10 cellular contexts compared by ENCODE assay signal in genomic region chr10:126101744-126102143, GRCh38.
A peak's percentile ranks its signal among the peaks of the same experiment; 100 is the strongest.
DNase-seq lines count a peak whose midpoint lies in the region; ATAC-seq lines count a peak whose summit lies in the region.
"Had no signal": no experiment of that assay in that cellular context is flagged by ENCODE, and none has a peak within 500 bp of the region (broad histone marks: within the 10 kb centered on the region; RNA-seq: fewer than 3 reads in every experiment).

No MANE protein-coding gene starts in this region.

- DNase-seq in GDM1 (lab: John Stamatoyannopoulos, UW) (peak; percentile 45), SKM-1 treated with dmso at 0.1 percent for 144 hours (lab: John Stamatoyannopoulos, UW; ENCODE audit: unreplicated experiment) (peak; percentile 83), NCI-H1694 treated with DMSO at 0.1 percent for 48 hours (lab: John Stamatoyannopoulos, UW) (no peak), epidermal melanocyte (ENCODE audit: insufficient read length, low spot score) (no peak), occipital lobe (lab: John Stamatoyannopoulos, UW) (no peak)
- no peak for DNase-seq in activated T-helper 2 cell treated with anti-CD3 and anti-CD28 coated beads, Interferon-gamma antibody, Interleukin-2, Interleukin-4, amounts not matched to agents 10 μg/mL and 5 μg/mL and 100 μg/mL, durations not matched to agents 14 hours and 24 hours and 36 hours (ENCODE audit: low spot score)
- DNase-seq: activated CD8-positive, alpha-beta memory T cell treated with anti-CD3 and anti-CD28 coated beads, Interleukin-2, amount 10 ng/mL, durations not matched to agents 7 days and 5 days; NCI-H2107 had no signal

- intact Hi-C loops in activated T-helper 2 cell treated with anti-CD3 and anti-CD28 coated beads, Interferon-gamma antibody, Interleukin-2, Interleukin-4, amounts not matched to agents 10 μg/mL and 5 μg/mL and 100 μg/mL, durations not matched to agents 14 hours and 24 hours and 36 hours (cut with micrococcal nuclease) = no loop called here

- H3K27me3 Mint-ChIP-seq in activated T-helper 2 cell treated with anti-CD3 and anti-CD28 coated beads, Interferon-gamma antibody, Interleukin-2, Interleukin-4, amounts not matched to agents 10 μg/mL and 5 μg/mL and 100 μg/mL, durations not matched to agents 14 hours and 24 hours and 36 hours (ENCODE audit: low read depth) = no peaks in the 10 kb centered on the region
- H3K27me3 Mint-ChIP-seq: activated CD8-positive, alpha-beta memory T cell treated with anti-CD3 and anti-CD28 coated beads, Interleukin-2, amount 10 ng/mL, durations not matched to agents 7 days and 5 days had no signal

- no peak overlapping the region for H3K4me3 Mint-ChIP-seq in activated T-helper 2 cell treated with anti-CD3 and anti-CD28 coated beads, Interferon-gamma antibody, Interleukin-2, Interleukin-4, amounts not matched to agents 10 μg/mL and 5 μg/mL and 100 μg/mL, durations not matched to agents 14 hours and 24 hours and 36 hours (ENCODE audit: low read depth)
- H3K4me3 Mint-ChIP-seq: activated CD8-positive, alpha-beta memory T cell treated with anti-CD3 and anti-CD28 coated beads, Interleukin-2, amount 10 ng/mL, durations not matched to agents 7 days and 5 days had no signal

- no peaks in the 10 kb centered on the region for H3K36me3 Mint-ChIP-seq in activated T-helper 2 cell treated with anti-CD3 and anti-CD28 coated beads, Interferon-gamma antibody, Interleukin-2, Interleukin-4, amounts not matched to agents 10 μg/mL and 5 μg/mL and 100 μg/mL, durations not matched to agents 14 hours and 24 hours and 36 hours (ENCODE audit: low read depth)
- H3K36me3 Mint-ChIP-seq: activated CD8-positive, alpha-beta memory T cell treated with anti-CD3 and anti-CD28 coated beads, Interleukin-2, amount 10 ng/mL, durations not matched to agents 7 days and 5 days had no signal

- H3K27ac Mint-ChIP-seq in activated T-helper 2 cell treated with anti-CD3 and anti-CD28 coated beads, Interferon-gamma antibody, Interleukin-2, Interleukin-4, amounts not matched to agents 10 μg/mL and 5 μg/mL and 100 μg/mL, durations not matched to agents 14 hours and 24 hours and 36 hours = no peak overlapping the region
- H3K27ac Mint-ChIP-seq: activated CD8-positive, alpha-beta memory T cell treated with anti-CD3 and anti-CD28 coated beads, Interleukin-2, amount 10 ng/mL, durations not matched to agents 7 days and 5 days had no signal

- peak; percentile 93 for ATAC-seq in GM19452 (IDR thresholded peaks at IDR 0.05; ENCODE audit: unreplicated experiment)
- peak; percentile 80 for ATAC-seq in HG03060 (IDR thresholded peaks at IDR 0.05; ENCODE audit: low read depth, unreplicated experiment)
- ATAC-seq: activated CD8-positive, alpha-beta memory T cell treated with anti-CD3 and anti-CD28 coated beads, Interleukin-2, amount 10 ng/mL, durations not matched to agents 7 days and 5 days had no signal

- H3K9me3 Mint-ChIP-seq in activated T-helper 2 cell treated with anti-CD3 and anti-CD28 coated beads, Interferon-gamma antibody, Interleukin-2, Interleukin-4, amounts not matched to agents 10 μg/mL and 5 μg/mL and 100 μg/mL, durations not matched to agents 14 hours and 24 hours and 36 hours = no peaks in the 10 kb centered on the region

- no peaks in the 10 kb centered on the region for H3K4me1 Mint-ChIP-seq in activated T-helper 2 cell treated with anti-CD3 and anti-CD28 coated beads, Interferon-gamma antibody, Interleukin-2, Interleukin-4, amounts not matched to agents 10 μg/mL and 5 μg/mL and 100 μg/mL, durations not matched to agents 14 hours and 24 hours and 36 hours (ENCODE audit: low read depth)
- H3K4me1 Mint-ChIP-seq: activated CD8-positive, alpha-beta memory T cell treated with anti-CD3 and anti-CD28 coated beads, Interleukin-2, amount 10 ng/mL, durations not matched to agents 7 days and 5 days had no signal

Comparison
In these comparisons a context has a peak if more than half of its experiments do, and no peak if none do; other contexts are left out.
1. DNase-seq: peak in GDM1 (single experiment) and SKM-1 treated with dmso at 0.1 percent for 144 hours (single experiment); none in NCI-H1694 treated with DMSO at 0.1 percent for 48 hours (single experiment), epidermal melanocyte (single experiment), occipital lobe (single experiment) and activated T-helper 2 cell treated with anti-CD3 and anti-CD28 coated beads, Interferon-gamma antibody, Interleukin-2, Interleukin-4, amounts not matched to agents 10 μg/mL and 5 μg/mL and 100 μg/mL, durations not matched to agents 14 hours and 24 hours and 36 hours (single experiment).